22 cellular contexts compared by ENCODE assay signal in genomic region chr15:34944946-34945345, GRCh38.
"Had no signal": no experiment of that assay in that cellular context is flagged by ENCODE, and none has a peak within 500 bp of the region (broad histone marks: within the 10 kb centered on the region; RNA-seq: fewer than 3 reads in every experiment).

No MANE protein-coding gene starts in this region.

- H3K4me3 ChIP-seq: body of pancreas, cardiac muscle cell, hepatocyte, tibial nerve had no signal

- DNase-seq: activated CD4-positive, alpha-beta memory T cell treated with anti-CD3 and anti-CD28 coated beads, Interleukin-2, amount 10 ng/mL, durations not matched to agents 7 days and 5 days; activated CD4-positive, alpha-beta T cell treated with anti-CD3 and anti-CD28 coated beads for 48 hours; activated naive CD8-positive, alpha-beta T cell treated with anti-CD3 and anti-CD28 coated beads, Interleukin-2, amount 10 ng/mL, durations not matched to agents 7 days and 5 days; anterior cingulate cortex; body of pancreas; effector CD4-positive, alpha-beta T cell; erythroblast; foreskin melanocyte; glutamatergic neuron; left ventricle myocardium superior; midbrain; posterior cingulate gyrus; small intestine; stimulated activated CD4-positive, alpha-beta T cell treated with anti-CD3 and anti-CD28 coated beads, Interleukin-2, amount 100 ng/mL, for 24 hours; stimulated activated naive CD8-positive, alpha-beta T cell treated with anti-CD3 and anti-CD28 coated beads, Interleukin-15, amount 100 ng/mL, for 72 hours had no signal

- FAIRE-seq: endometrium, small intestine, urothelium cell line had no signal

- H3K79me2 ChIP-seq: hepatocyte had no signal

- H3K4me1 ChIP-seq: body of pancreas had no signal

- H3K4me2 ChIP-seq: hepatocyte had no signal

- H3K27me3 ChIP-seq: body of pancreas, cardiac muscle cell, hepatocyte, tibial nerve had no signal

- H2AFZ ChIP-seq: hepatocyte had no signal

- H3K9me3 ChIP-seq: body of pancreas, tibial nerve had no signal

- H3K27ac ChIP-seq: body of pancreas, cardiac muscle cell, hepatocyte, tibial nerve had no signal

- ATAC-seq: body of pancreas; left ventricle myocardium superior; sciatic nerve; stimulated activated effector memory CD8-positive, alpha-beta T cell treated with anti-CD3 and anti-CD28 coated beads, Interleukin-12 subunit alpha, Interleukin-12 subunit beta, amount 100 ng/mL, for 72 hours; stimulated activated naive CD8-positive, alpha-beta T cell treated with anti-CD3 and anti-CD28 coated beads, Interleukin-15, amount 100 ng/mL, for 72 hours had no signal
